39 cellular contexts compared by ENCODE assay signal in the genomic region with DNA sequence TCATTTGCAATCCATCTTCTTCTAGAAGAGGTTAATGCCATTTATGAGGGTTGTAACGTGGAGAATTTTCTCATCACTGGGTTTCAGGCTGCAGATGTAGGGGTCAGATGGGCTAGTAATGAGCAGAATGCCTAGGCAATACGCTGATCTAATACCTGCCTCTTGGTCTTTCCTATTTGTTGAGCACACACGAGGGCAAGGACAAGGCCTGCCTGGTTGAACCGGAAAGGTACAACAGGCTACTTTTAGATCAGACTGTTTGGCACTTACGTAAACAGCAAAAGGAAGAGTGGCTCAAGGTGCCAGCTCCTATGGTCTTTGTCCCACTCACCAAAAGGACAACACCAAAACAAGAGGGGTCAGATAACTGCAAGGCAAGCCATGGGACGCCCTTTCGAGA.
"Had no signal": no experiment of that assay in that cellular context is flagged by ENCODE, and none has a peak within 500 bp of the region (broad histone marks: within the 10 kb centered on the region; RNA-seq: fewer than 3 reads in every experiment).

No MANE protein-coding gene starts in this region.

- H3K4me3 ChIP-seq: adrenal gland, body of pancreas, breast epithelium, cardiac muscle cell had no signal

- H3K9me3 Mint-ChIP-seq: activated B cell treated with CpG ODN at 0.5 μM for 24 hours; activated CD4-positive, alpha-beta memory T cell treated with anti-CD3 and anti-CD28 coated beads for 36 hours; activated CD4-positive, alpha-beta T cell treated with anti-CD3 and anti-CD28 coated beads, Interleukin-2, amount 10 ng/mL, durations not matched to agents 24 days and 14 days; activated CD8-positive, alpha-beta T cell treated with anti-CD3 and anti-CD28 coated beads for 36 hours; activated naive CD4-positive, alpha-beta T cell treated with anti-CD3 and anti-CD28 coated beads for 36 hours; activated naive CD4-positive, alpha-beta T cell treated with anti-CD3 and anti-CD28 coated beads, Interleukin-2, amount 50 U/mL, for 72 hours; activated naive CD8-positive, alpha-beta T cell treated with anti-CD3 and anti-CD28 coated beads for 36 hours; activated T-cell treated with anti-CD3 and anti-CD28 coated beads, Interleukin-2, amount 50 U/mL, for 4 hours; activated T-cell treated with anti-CD3 and anti-CD28 coated beads, Interleukin-2, amount 50 U/mL, for 72 hours; activated T-helper 1 cell treated with anti-CD3 and anti-CD28 coated beads, Interleukin-12 subunit alpha, Interleukin-12 subunit beta, Interleukin-2, Interleukin-4 antibody, amounts not matched to agents 30 ng/mL and 10 ng/mL and 1 ng/mL, durations not matched to agents 14 hours and 24 hours and 36 hours; activated T-helper 17 cell treated with anti-CD3 and anti-CD28 coated beads, Interleukin-2, amount 50 U/mL, for 72 hours; central memory CD8-positive, alpha-beta T cell; T-helper 1 cell treated with Interleukin-12 subunit alpha and Interleukin-12 subunit beta and Interleukin-4 antibody, amounts not matched to agents 30 μg/mL and 1 μg/mL, for 36 hours; T-helper 2 cell treated with Interferon-gamma antibody and Interleukin-4, amounts not matched to agents 5 μg/mL and 100 μg/mL, for 36 hours had no signal

- H3K27me3 ChIP-seq: adrenal gland, body of pancreas, brain microvascular endothelial cell, breast epithelium, cardiac muscle cell had no signal

- DNase-seq: activated B cell treated with CpG ODN at 0.5 μM for 24 hours; activated CD4-positive, alpha-beta memory T cell treated with anti-CD3 and anti-CD28 coated beads for 36 hours; activated CD4-positive, alpha-beta T cell treated with anti-CD3 and anti-CD28 coated beads for 4 hours; activated CD4-positive, alpha-beta T cell treated with anti-CD3 and anti-CD28 coated beads, Interleukin-2, amount 10 ng/mL, durations not matched to agents 24 days and 14 days; activated CD4-positive, alpha-beta T cell treated with anti-CD3 and anti-CD28 coated beads, Interleukin-2, amount 50 U/mL, for 1 hour; activated CD4-positive, alpha-beta T cell treated with anti-CD3 and anti-CD28 coated beads, Interleukin-2, amount 50 U/mL, for 4 hours; activated CD4-positive, CD25-positive, alpha-beta regulatory T cell treated with anti-CD3 and anti-CD28 coated beads, Interleukin-2, amount 50 U/mL, for 72 hours; activated CD8-positive, alpha-beta memory T cell treated with anti-CD3 and anti-CD28 coated beads, Interleukin-2, amount 50 U/mL, for 4 hours; activated CD8-positive, alpha-beta T cell treated with anti-CD3 and anti-CD28 coated beads for 36 hours; activated effector memory CD4-positive, alpha-beta T cell treated with anti-CD3 and anti-CD28 coated beads, Interleukin-2, amount 50 U/mL, for 16 hours; activated gamma-delta T cell treated with Interleukin-2 at 50 U/mL for 16 hours; activated naive CD4-positive, alpha-beta T cell; activated naive CD4-positive, alpha-beta T cell treated with anti-CD3 and anti-CD28 coated beads for 36 hours; activated naive CD4-positive, alpha-beta T cell treated with anti-CD3 and anti-CD28 coated beads, Interleukin-2, amount 50 U/mL, for 16 hours; activated naive CD8-positive, alpha-beta T cell treated with anti-CD3 and anti-CD28 coated beads for 36 hours; activated T-cell treated with anti-CD3 and anti-CD28 coated beads for 4 hours; activated T-cell treated with anti-CD3 and anti-CD28 coated beads, Interleukin-2, amount 50 U/mL, for 1 hour; activated T-cell treated with anti-CD3 and anti-CD28 coated beads, Interleukin-2, amount 50 U/mL, for 4 hours; activated T-cell treated with anti-CD3 and anti-CD28 coated beads, Interleukin-2, amount 50 U/mL, for 72 hours; adrenal gland; amniotic stem cell; aorta; body of pancreas; brain microvascular endothelial cell; caudate nucleus; cerebellar nuclear complex; T-helper 1 cell; T-helper 2 cell; T-helper 9 cell had no signal

- H3K36me3 ChIP-seq: adrenal gland, brain microvascular endothelial cell, breast epithelium, cardiac muscle cell had no signal

- H3K27ac Mint-ChIP-seq: activated B cell treated with CpG ODN at 0.5 μM for 24 hours; activated CD4-positive, alpha-beta memory T cell treated with anti-CD3 and anti-CD28 coated beads for 36 hours; activated CD4-positive, alpha-beta T cell treated with anti-CD3 and anti-CD28 coated beads, Interleukin-2, amount 10 ng/mL, durations not matched to agents 24 days and 14 days; activated CD8-positive, alpha-beta T cell treated with anti-CD3 and anti-CD28 coated beads for 36 hours; activated naive CD4-positive, alpha-beta T cell treated with anti-CD3 and anti-CD28 coated beads for 36 hours; activated naive CD4-positive, alpha-beta T cell treated with anti-CD3 and anti-CD28 coated beads, Interleukin-2, amount 50 U/mL, for 72 hours; activated naive CD8-positive, alpha-beta T cell treated with anti-CD3 and anti-CD28 coated beads for 36 hours; activated T-cell treated with anti-CD3 and anti-CD28 coated beads, Interleukin-2, amount 50 U/mL, for 72 hours; activated T-helper 1 cell treated with anti-CD3 and anti-CD28 coated beads, Interleukin-12 subunit alpha, Interleukin-12 subunit beta, Interleukin-2, Interleukin-4 antibody, amounts not matched to agents 30 ng/mL and 10 ng/mL and 1 ng/mL, durations not matched to agents 14 hours and 24 hours and 36 hours; activated T-helper 17 cell treated with anti-CD3 and anti-CD28 coated beads, Interleukin-2, amount 50 U/mL, for 72 hours; T-helper 1 cell treated with Interleukin-12 subunit alpha and Interleukin-12 subunit beta and Interleukin-4 antibody, amounts not matched to agents 30 μg/mL and 1 μg/mL, for 36 hours; T-helper 2 cell treated with Interferon-gamma antibody and Interleukin-4, amounts not matched to agents 5 μg/mL and 100 μg/mL, for 36 hours had no signal

- H3K27me3 Mint-ChIP-seq: activated B cell treated with CpG ODN at 0.5 μM for 24 hours; activated CD4-positive, alpha-beta memory T cell treated with anti-CD3 and anti-CD28 coated beads for 36 hours; activated CD4-positive, alpha-beta T cell treated with anti-CD3 and anti-CD28 coated beads, Interleukin-2, amount 10 ng/mL, durations not matched to agents 24 days and 14 days; activated CD8-positive, alpha-beta T cell treated with anti-CD3 and anti-CD28 coated beads for 36 hours; activated naive CD8-positive, alpha-beta T cell treated with anti-CD3 and anti-CD28 coated beads for 36 hours; activated T-helper 17 cell treated with anti-CD3 and anti-CD28 coated beads, Interleukin-2, amount 50 U/mL, for 72 hours; central memory CD8-positive, alpha-beta T cell had no signal

- H3K4me1 Mint-ChIP-seq: activated B cell treated with CpG ODN at 0.5 μM for 24 hours; activated CD4-positive, alpha-beta T cell treated with anti-CD3 and anti-CD28 coated beads, Interleukin-2, amount 10 ng/mL, durations not matched to agents 24 days and 14 days; activated naive CD8-positive, alpha-beta T cell treated with anti-CD3 and anti-CD28 coated beads for 36 hours; activated T-helper 17 cell treated with anti-CD3 and anti-CD28 coated beads, Interleukin-2, amount 50 U/mL, for 72 hours; central memory CD8-positive, alpha-beta T cell had no signal

- FAIRE-seq: astrocyte, TTC549 had no signal

- H3K4me3 Mint-ChIP-seq: activated B cell treated with CpG ODN at 0.5 μM for 24 hours; activated CD4-positive, alpha-beta memory T cell treated with anti-CD3 and anti-CD28 coated beads for 36 hours; activated CD4-positive, alpha-beta T cell treated with anti-CD3 and anti-CD28 coated beads, Interleukin-2, amount 10 ng/mL, durations not matched to agents 24 days and 14 days; activated CD8-positive, alpha-beta T cell treated with anti-CD3 and anti-CD28 coated beads for 36 hours; activated naive CD4-positive, alpha-beta T cell treated with anti-CD3 and anti-CD28 coated beads for 36 hours; activated naive CD8-positive, alpha-beta T cell treated with anti-CD3 and anti-CD28 coated beads for 36 hours; activated T-cell treated with anti-CD3 and anti-CD28 coated beads, Interleukin-2, amount 50 U/mL, for 4 hours; activated T-cell treated with anti-CD3 and anti-CD28 coated beads, Interleukin-2, amount 50 U/mL, for 72 hours; activated T-helper 1 cell treated with anti-CD3 and anti-CD28 coated beads, Interleukin-12 subunit alpha, Interleukin-12 subunit beta, Interleukin-2, Interleukin-4 antibody, amounts not matched to agents 30 ng/mL and 10 ng/mL and 1 ng/mL, durations not matched to agents 14 hours and 24 hours and 36 hours; activated T-helper 17 cell treated with anti-CD3 and anti-CD28 coated beads, Interleukin-2, amount 50 U/mL, for 72 hours; central memory CD8-positive, alpha-beta T cell; T-helper 1 cell treated with Interleukin-12 subunit alpha and Interleukin-12 subunit beta and Interleukin-4 antibody, amounts not matched to agents 30 μg/mL and 1 μg/mL, for 36 hours; T-helper 2 cell treated with Interferon-gamma antibody and Interleukin-4, amounts not matched to agents 5 μg/mL and 100 μg/mL, for 36 hours had no signal

- ATAC-seq: activated CD8-positive, alpha-beta T cell treated with anti-CD3 and anti-CD28 coated beads for 36 hours; activated naive CD4-positive, alpha-beta T cell treated with anti-CD3 and anti-CD28 coated beads, Interleukin-2, amount 50 U/mL, for 72 hours; activated T-cell treated with anti-CD3 and anti-CD28 coated beads, Interleukin-2, amount 50 U/mL, for 4 hours; activated T-cell treated with anti-CD3 and anti-CD28 coated beads, Interleukin-2, amount 50 U/mL, for 72 hours; activated T-helper 17 cell treated with anti-CD3 and anti-CD28 coated beads, Interleukin-2, amount 50 U/mL, for 72 hours; body of pancreas had no signal

- H3K36me3 Mint-ChIP-seq: activated CD4-positive, alpha-beta memory T cell treated with anti-CD3 and anti-CD28 coated beads for 36 hours; activated naive CD4-positive, alpha-beta T cell treated with anti-CD3 and anti-CD28 coated beads, Interleukin-2, amount 50 U/mL, for 72 hours; activated naive CD8-positive, alpha-beta T cell treated with anti-CD3 and anti-CD28 coated beads for 36 hours had no signal
